ENCODE assay signal across 4 cellular contexts in the genomic region with DNA sequence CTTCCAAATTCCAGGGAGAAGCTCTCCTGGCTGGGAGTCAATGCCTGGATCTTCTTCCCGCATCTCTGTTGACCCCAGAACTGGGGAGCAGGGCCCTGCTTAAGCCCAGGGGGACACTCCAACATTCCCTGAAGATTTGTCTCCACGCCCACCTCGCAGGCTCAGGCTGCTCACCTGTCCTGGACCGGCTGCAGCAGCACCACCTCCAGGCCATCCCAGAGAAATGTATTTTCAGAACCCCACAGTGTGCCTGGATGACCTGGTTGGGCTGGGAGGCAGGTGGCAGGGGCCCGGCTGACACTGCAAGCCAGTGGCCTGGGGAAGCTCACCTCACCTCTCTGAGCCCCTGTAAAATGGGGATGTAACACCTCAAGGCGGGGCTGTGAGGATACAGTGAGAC.
TF ChIP-seq lines count a peak whose summit lies in the region.

No MANE protein-coding gene starts in this region.

TF ChIP-seq in SK-N-SH, 30 proteins besides CTCF, POLR2A, EP300 and RAD21 (continued from another document):
- TF ChIP-seq MXI1 (IDR thresholded peaks at IDR 0.05; ENCODE audit: low read depth, low read length) (no peak), TEAD4 (IDR thresholded peaks at IDR 0.05; ENCODE audit: borderline replicate concordance, insufficient read depth) (no peak), NFIC (IDR thresholded peaks at IDR 0.05; ENCODE audit: borderline replicate concordance) (no peak), FOXM1 (IDR thresholded peaks at IDR 0.05; ENCODE audit: low read depth) (no peak), NRF1 (IDR thresholded peaks at IDR 0.05; ENCODE audit: low read depth, low read length) (no peak), FOXJ3 (CRISPR knock-in tag; IDR thresholded peaks at IDR 0.05) (no peak), GABPA (IDR thresholded peaks at IDR 0.05; ENCODE audit: low read depth) (no peak), POLR2AphosphoS5 (IDR thresholded peaks at IDR 0.05; ENCODE audit: low read depth, low read length) (no peak), JUND (IDR thresholded peaks at IDR 0.05) (no peak), SMC3 (IDR thresholded peaks at IDR 0.05; ENCODE audit: low read depth, low read length) (no peak), FOSL2 (IDR thresholded peaks at IDR 0.05; ENCODE audit: borderline replicate concordance, low read depth) (no peak), TAF1 (IDR thresholded peaks at IDR 0.05; ENCODE audit: borderline replicate concordance, low read depth, low read length) (no peak), YY1 (IDR thresholded peaks at IDR 0.05; ENCODE audit: low read depth) (no peak), EZH2phosphoT487 (IDR thresholded peaks at IDR 0.05; ENCODE audit: borderline replicate concordance, low read depth) (no peak)
- TF ChIP-seq, protein P1, sequence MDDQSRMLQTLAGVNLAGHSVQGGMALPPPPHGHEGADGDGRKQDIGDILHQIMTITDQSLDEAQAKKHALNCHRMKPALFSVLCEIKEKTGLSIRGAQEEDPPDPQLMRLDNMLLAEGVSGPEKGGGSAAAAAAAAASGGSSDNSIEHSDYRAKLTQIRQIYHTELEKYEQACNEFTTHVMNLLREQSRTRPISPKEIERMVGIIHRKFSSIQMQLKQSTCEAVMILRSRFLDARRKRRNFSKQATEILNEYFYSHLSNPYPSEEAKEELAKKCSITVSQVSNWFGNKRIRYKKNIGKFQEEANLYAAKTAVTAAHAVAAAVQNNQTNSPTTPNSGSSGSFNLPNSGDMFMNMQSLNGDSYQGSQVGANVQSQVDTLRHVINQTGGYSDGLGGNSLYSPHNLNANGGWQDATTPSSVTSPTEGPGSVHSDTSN (IDR thresholded peaks at IDR 0.05), result no peak

TF ChIP-seq in SK-N-SH treated with all-trans-retinoic acid at 6 μM for 48 hours, 23 proteins besides CTCF, POLR2A, EP300 and RAD21 (continued from another document and continues in another):
- TF ChIP-seq ZNF70 (CRISPR knock-in tag; IDR thresholded peaks at IDR 0.05) (no peak), GLIS3 (CRISPR knock-in tag; IDR thresholded peaks at IDR 0.05) (no peak), ZFP30 (CRISPR knock-in tag; IDR thresholded peaks at IDR 0.05) (no peak), ZNF8 (CRISPR knock-in tag; IDR thresholded peaks at IDR 0.05) (no peak), ZNF565 (CRISPR knock-in tag; conservative IDR thresholded peaks at IDR 0.05; ENCODE audit: low read depth) (no peak), OSR1 (CRISPR knock-in tag; IDR thresholded peaks at IDR 0.05) (no peak), PPARA (CRISPR knock-in tag; IDR thresholded peaks at IDR 0.05; ENCODE audit: borderline replicate concordance) (no peak)
- TF ChIP-seq, protein P2, sequence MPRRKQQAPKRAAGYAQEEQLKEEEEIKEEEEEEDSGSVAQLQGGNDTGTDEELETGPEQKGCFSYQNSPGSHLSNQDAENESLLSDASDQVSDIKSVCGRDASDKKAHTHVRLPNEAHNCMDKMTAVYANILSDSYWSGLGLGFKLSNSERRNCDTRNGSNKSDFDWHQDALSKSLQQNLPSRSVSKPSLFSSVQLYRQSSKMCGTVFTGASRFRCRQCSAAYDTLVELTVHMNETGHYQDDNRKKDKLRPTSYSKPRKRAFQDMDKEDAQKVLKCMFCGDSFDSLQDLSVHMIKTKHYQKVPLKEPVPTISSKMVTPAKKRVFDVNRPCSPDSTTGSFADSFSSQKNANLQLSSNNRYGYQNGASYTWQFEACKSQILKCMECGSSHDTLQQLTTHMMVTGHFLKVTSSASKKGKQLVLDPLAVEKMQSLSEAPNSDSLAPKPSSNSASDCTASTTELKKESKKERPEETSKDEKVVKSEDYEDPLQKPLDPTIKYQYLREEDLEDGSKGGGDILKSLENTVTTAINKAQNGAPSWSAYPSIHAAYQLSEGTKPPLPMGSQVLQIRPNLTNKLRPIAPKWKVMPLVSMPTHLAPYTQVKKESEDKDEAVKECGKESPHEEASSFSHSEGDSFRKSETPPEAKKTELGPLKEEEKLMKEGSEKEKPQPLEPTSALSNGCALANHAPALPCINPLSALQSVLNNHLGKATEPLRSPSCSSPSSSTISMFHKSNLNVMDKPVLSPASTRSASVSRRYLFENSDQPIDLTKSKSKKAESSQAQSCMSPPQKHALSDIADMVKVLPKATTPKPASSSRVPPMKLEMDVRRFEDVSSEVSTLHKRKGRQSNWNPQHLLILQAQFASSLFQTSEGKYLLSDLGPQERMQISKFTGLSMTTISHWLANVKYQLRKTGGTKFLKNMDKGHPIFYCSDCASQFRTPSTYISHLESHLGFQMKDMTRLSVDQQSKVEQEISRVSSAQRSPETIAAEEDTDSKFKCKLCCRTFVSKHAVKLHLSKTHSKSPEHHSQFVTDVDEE (CRISPR knock-in tag; IDR thresholded peaks at IDR 0.05), result no peak
- TF ChIP-seq, protein P3, sequence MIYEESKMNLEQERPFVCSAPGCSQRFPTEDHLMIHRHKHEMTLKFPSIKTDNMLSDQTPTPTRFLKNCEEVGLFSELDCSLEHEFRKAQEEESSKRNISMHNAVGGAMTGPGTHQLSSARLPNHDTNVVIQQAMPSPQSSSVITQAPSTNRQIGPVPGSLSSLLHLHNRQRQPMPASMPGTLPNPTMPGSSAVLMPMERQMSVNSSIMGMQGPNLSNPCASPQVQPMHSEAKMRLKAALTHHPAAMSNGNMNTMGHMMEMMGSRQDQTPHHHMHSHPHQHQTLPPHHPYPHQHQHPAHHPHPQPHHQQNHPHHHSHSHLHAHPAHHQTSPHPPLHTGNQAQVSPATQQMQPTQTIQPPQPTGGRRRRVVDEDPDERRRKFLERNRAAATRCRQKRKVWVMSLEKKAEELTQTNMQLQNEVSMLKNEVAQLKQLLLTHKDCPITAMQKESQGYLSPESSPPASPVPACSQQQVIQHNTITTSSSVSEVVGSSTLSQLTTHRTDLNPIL (CRISPR knock-in tag; IDR thresholded peaks at IDR 0.05; ENCODE audit: low read depth), result no peak

TF ChIP-seq in neural cell, 6 proteins besides CTCF, POLR2A, EP300 and RAD21 (continued from another document):
- no peak for TF ChIP-seq EZH2 (IDR thresholded peaks at IDR 0.05; ENCODE audit: borderline replicate concordance, insufficient read depth, low read length, poor library complexity, severe bottlenecking)
- TF ChIP-seq, protein P4, sequence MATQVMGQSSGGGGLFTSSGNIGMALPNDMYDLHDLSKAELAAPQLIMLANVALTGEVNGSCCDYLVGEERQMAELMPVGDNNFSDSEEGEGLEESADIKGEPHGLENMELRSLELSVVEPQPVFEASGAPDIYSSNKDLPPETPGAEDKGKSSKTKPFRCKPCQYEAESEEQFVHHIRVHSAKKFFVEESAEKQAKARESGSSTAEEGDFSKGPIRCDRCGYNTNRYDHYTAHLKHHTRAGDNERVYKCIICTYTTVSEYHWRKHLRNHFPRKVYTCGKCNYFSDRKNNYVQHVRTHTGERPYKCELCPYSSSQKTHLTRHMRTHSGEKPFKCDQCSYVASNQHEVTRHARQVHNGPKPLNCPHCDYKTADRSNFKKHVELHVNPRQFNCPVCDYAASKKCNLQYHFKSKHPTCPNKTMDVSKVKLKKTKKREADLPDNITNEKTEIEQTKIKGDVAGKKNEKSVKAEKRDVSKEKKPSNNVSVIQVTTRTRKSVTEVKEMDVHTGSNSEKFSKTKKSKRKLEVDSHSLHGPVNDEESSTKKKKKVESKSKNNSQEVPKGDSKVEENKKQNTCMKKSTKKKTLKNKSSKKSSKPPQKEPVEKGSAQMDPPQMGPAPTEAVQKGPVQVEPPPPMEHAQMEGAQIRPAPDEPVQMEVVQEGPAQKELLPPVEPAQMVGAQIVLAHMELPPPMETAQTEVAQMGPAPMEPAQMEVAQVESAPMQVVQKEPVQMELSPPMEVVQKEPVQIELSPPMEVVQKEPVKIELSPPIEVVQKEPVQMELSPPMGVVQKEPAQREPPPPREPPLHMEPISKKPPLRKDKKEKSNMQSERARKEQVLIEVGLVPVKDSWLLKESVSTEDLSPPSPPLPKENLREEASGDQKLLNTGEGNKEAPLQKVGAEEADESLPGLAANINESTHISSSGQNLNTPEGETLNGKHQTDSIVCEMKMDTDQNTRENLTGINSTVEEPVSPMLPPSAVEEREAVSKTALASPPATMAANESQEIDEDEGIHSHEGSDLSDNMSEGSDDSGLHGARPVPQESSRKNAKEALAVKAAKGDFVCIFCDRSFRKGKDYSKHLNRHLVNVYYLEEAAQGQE (IDR thresholded peaks at IDR 0.05; ENCODE audit: borderline replicate concordance), result no peak

TF ChIP-seq in HEK293T, 16 proteins besides CTCF, POLR2A, EP300 and RAD21 (continued from another document):
- TF ChIP-seq, protein P5, sequence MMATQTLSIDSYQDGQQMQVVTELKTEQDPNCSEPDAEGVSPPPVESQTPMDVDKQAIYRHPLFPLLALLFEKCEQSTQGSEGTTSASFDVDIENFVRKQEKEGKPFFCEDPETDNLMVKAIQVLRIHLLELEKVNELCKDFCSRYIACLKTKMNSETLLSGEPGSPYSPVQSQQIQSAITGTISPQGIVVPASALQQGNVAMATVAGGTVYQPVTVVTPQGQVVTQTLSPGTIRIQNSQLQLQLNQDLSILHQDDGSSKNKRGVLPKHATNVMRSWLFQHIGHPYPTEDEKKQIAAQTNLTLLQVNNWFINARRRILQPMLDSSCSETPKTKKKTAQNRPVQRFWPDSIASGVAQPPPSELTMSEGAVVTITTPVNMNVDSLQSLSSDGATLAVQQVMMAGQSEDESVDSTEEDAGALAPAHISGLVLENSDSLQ (IDR thresholded peaks at IDR 0.05), result no peak
- TF ChIP-seq TARDBP (IDR thresholded peaks at IDR 0.05), result no peak
- TF ChIP-seq FOXA1 (IDR thresholded peaks at IDR 0.05), result no peak
- no peak for TF ChIP-seq HDGF (IDR thresholded peaks at IDR 0.05; ENCODE audit: borderline replicate concordance)
- TF ChIP-seq L3MBTL2 (conservative IDR thresholded peaks at IDR 0.05), result no peak
- TF ChIP-seq FOXM1 (IDR thresholded peaks at IDR 0.05; ENCODE audit: borderline replicate concordance), result no peak
- TF ChIP-seq BHLHE40 (IDR thresholded peaks at IDR 0.05; ENCODE audit: borderline replicate concordance), result no peak
- TF ChIP-seq SP1 (IDR thresholded peaks at IDR 0.05), result no peak
- TF ChIP-seq ZNF384 (IDR thresholded peaks at IDR 0.05), result no peak
- TF ChIP-seq ELF4 (IDR thresholded peaks at IDR 0.05), result no peak
- no peak for TF ChIP-seq CTBP1 (IDR thresholded peaks at IDR 0.05; ENCODE audit: borderline replicate concordance)
- no peak for TF ChIP-seq FOXK2 (IDR thresholded peaks at IDR 0.05)
- no peak for TF ChIP-seq NFRKB (IDR thresholded peaks at IDR 0.05)
TF ChIP-seq in HEK293T: peak in this region for 0.
